Comparison of ENCODE assay signal across 21 cellular contexts in genomic region chr15:58525926-58526538, GRCh38.
DNase-seq lines count a peak whose midpoint lies in the region; TF ChIP-seq lines count a peak whose summit lies in the region.
"Had no signal": no experiment of that assay in that cellular context is flagged by ENCODE, and none has a peak within 500 bp of the region (broad histone marks: within the 10 kb centered on the region; RNA-seq: fewer than 3 reads in every experiment).

No MANE protein-coding gene starts in this region.

- H3K36me3 ChIP-seq in ascending aorta = no peaks in the 10 kb centered on the region

- H3K27me3 ChIP-seq in ascending aorta = no peaks in the 10 kb centered on the region
- H3K27me3 ChIP-seq: dorsolateral prefrontal cortex, testis had no signal

- H3K27ac ChIP-seq in ascending aorta = peak overlapping the region; percentile 59 to 64
- H3K27ac ChIP-seq: SK-N-MC, testis had no signal

- intact Hi-C loops in ascending aorta (cut with DNase I) = no loop called here

- DNase-seq in AML-193 (lab: John Stamatoyannopoulos, UW) = peak; percentile 61 to 78
- peak; percentile 49 for DNase-seq in CD1c-positive myeloid dendritic cell (ENCODE audit: extremely low spot score)
- DNase-seq in ascending aorta (ENCODE audit: low spot score in 2 of 2) = no peak
- DNase-seq in mesenteric fat pad (ENCODE audit: low spot score) = peak; percentile 62
- DNase-seq in DMS 273 (lab: John Stamatoyannopoulos, UW; ENCODE audit: unreplicated experiment) = no peak
- DNase-seq in NCI-H1930 (lab: John Stamatoyannopoulos, UW) = no peak
- DNase-seq in superior temporal gyrus (ENCODE audit: extremely low spot score) = no peak
- DNase-seq: activated CD4-positive, alpha-beta T cell treated with anti-CD3 and anti-CD28 coated beads for 4 hours; activated CD8-positive, alpha-beta memory T cell treated with anti-CD3 and anti-CD28 coated beads, Interleukin-2, amount 10 ng/mL, durations not matched to agents 7 days and 5 days; caudate nucleus; dorsolateral prefrontal cortex; Karpas-422; naive thymus-derived CD4-positive, alpha-beta T cell; NCI-H1092 treated with DMSO at 0.1 percent for 48 hours; NCI-H187 treated with DMSO at 0.1 percent for 48 hours; NCI-H526 treated with DMSO at 0.1 percent for 48 hours; retina; stimulated activated CD4-positive, alpha-beta T cell treated with anti-CD3 and anti-CD28 coated beads, Interleukin-4, amount 100 ng/mL, for 1 hour; T-helper 2 cell; testis had no signal

- peaks cover 15 to 65% of the 10 kb centered on the region in 2 donors for H3K4me1 ChIP-seq in ascending aorta

- TF ChIP-seq CTCF in ascending aorta (IDR thresholded peaks at IDR 0.05) = no peak

- no peaks in the 10 kb centered on the region for H3K9me3 ChIP-seq in ascending aorta
- H3K9me3 ChIP-seq: testis had no signal

- H3K4me3 ChIP-seq in ascending aorta = no peak overlapping the region
- H3K4me3 ChIP-seq: dorsolateral prefrontal cortex, SK-N-MC, testis had no signal

Comparison
In these comparisons a context has a peak if more than half of its experiments do, and no peak if none do; other contexts are left out.
1. DNase-seq: peak in AML-193 (2 of 2), CD1c-positive myeloid dendritic cell (single experiment) and mesenteric fat pad (single experiment); none in ascending aorta (0 of 2), DMS 273 (single experiment), NCI-H1930 (0 of 2) and superior temporal gyrus (single experiment).